ENCODE assay signal across 17 cellular contexts in genomic region chr1:239929317-239929716, GRCh38.
"Had no signal": no experiment of that assay in that cellular context is flagged by ENCODE, and none has a peak within 500 bp of the region (broad histone marks: within the 10 kb centered on the region; RNA-seq: fewer than 3 reads in every experiment).

No MANE protein-coding gene starts in this region.

- H3K36me3 ChIP-seq: MG63 had no signal

- H3K9me3 ChIP-seq: MG63 had no signal

- H3K27me3 ChIP-seq: MG63 had no signal

- DNase-seq: KBM-7, MG63, NCI-H1092, NCI-H1105 treated with DMSO at 0.1 percent for 48 hours, NCI-H1417 treated with DMSO at 0.1 percent for 48 hours, NCI-H146, NCI-H1694 treated with DMSO at 0.1 percent for 48 hours, NCI-H1930, NCI-H2081, NCI-H2107, NCI-H2227 treated with DMSO at 0.1 percent for 48 hours, NCI-H524, NCI-H526 treated with DMSO at 0.1 percent for 48 hours, NCI-H748 treated with DMSO at 0.1 percent for 48 hours, RPMI8226, SHP77 had no signal

- ATAC-seq: SK-N-SH treated with all-trans-retinoic acid at 6 μM for 48 hours had no signal

- H3K4me3 ChIP-seq: MG63 had no signal
